Comparison of ENCODE assay signal across 13 cellular contexts in genomic region chr18:70044626-70045025, GRCh38.
DNase-seq lines count a peak whose midpoint lies in the region; ATAC-seq and TF ChIP-seq lines count a peak whose summit lies in the region.
"Had no signal": no experiment of that assay in that cellular context is flagged by ENCODE, and none has a peak within 500 bp of the region (broad histone marks: within the 10 kb centered on the region; RNA-seq: fewer than 3 reads in every experiment).

No MANE protein-coding gene starts in this region.

- ATAC-seq in left lung (peak; percentile 57), HG02763 (IDR thresholded peaks at IDR 0.05; ENCODE audit: unreplicated experiment) (no peak), GM21529 (IDR thresholded peaks at IDR 0.05; ENCODE audit: unreplicated experiment) (no peak)
- ATAC-seq: gastrocnemius medialis had no signal

- intact Hi-C loops in left lung (cut with DNase I), result no loop called here
- intact Hi-C loops in dorsolateral prefrontal cortex (cut with DNase I), result no loop called here

- H3K4me1 ChIP-seq in left lung, result no peaks in the 10 kb centered on the region

- no peaks in the 10 kb centered on the region for H3K9me3 ChIP-seq in left lung
- H3K9me3 ChIP-seq: gastrocnemius medialis, thyroid gland had no signal

- H3K36me3 Mint-ChIP-seq in nephron progenitor cell (ENCODE audit: low read depth), result peaks cover 15% of the 10 kb centered on the region

- in situ Hi-C loops in astrocyte of the spinal cord (cut with HindIII; ENCODE audit: low sequenced_read_pairs), result no loop called here

- no peak overlapping the region for H3K27ac Mint-ChIP-seq in nephron progenitor cell

- H3K9me3 Mint-ChIP-seq in nephron progenitor cell, result no peaks in the 10 kb centered on the region

- H3K36me3 ChIP-seq in left lung, result no peaks in the 10 kb centered on the region
- H3K36me3 ChIP-seq: gastrocnemius medialis, thyroid gland had no signal

- DNase-seq in AG09309 (ENCODE audit: low read depth) (peak; percentile 98), HT1080 (ENCODE audit: low read depth) (peak; percentile 95), astrocyte of the spinal cord (ENCODE audit: low read depth, low spot score) (peak; percentile 90), left lung (no peak), nephron progenitor cell (no peak), dorsolateral prefrontal cortex (no peak)
- DNase-seq: activated gamma-delta T cell treated with Interleukin-2 at 50 U/mL for 16 hours, DMS 273 treated with DMSO at 0.1 percent for 48 hours, gastrocnemius medialis, NCI-H446 treated with DMSO at 0.1 percent for 48 hours, thyroid gland had no signal

- H3K27me3 Mint-ChIP-seq in nephron progenitor cell (ENCODE audit: low read depth, poor library complexity), result no peaks in the 10 kb centered on the region

- H3K4me3 Mint-ChIP-seq in nephron progenitor cell, result no peak overlapping the region

- peaks cover 15% of the 10 kb centered on the region for H3K4me1 Mint-ChIP-seq in nephron progenitor cell

- H3K27ac ChIP-seq in left lung (no peak overlapping the region), dorsolateral prefrontal cortex (no peak overlapping the region)
- H3K27ac ChIP-seq: gastrocnemius medialis, thyroid gland had no signal

- H3K4me3 ChIP-seq in AG09309 (ENCODE audit: control insufficient read depth, low read depth, low read length) (no peak overlapping the region), astrocyte of the spinal cord (ENCODE audit: low read depth, low read length) (no peak overlapping the region), left lung (no peak overlapping the region), dorsolateral prefrontal cortex (no peak overlapping the region)
- H3K4me3 ChIP-seq: gastrocnemius medialis, thyroid gland had no signal

- H3K27me3 ChIP-seq in left lung, result no peaks in the 10 kb centered on the region
- no peaks in the 10 kb centered on the region for H3K27me3 ChIP-seq in dorsolateral prefrontal cortex
- H3K27me3 ChIP-seq: gastrocnemius medialis, thyroid gland had no signal

- no peak for TF ChIP-seq CTCF in AG09309 (IDR thresholded peaks at IDR 0.05; ENCODE audit: control insufficient read depth, insufficient read depth, low read depth, low read length, missing control alignments)
- no peak for TF ChIP-seq CTCF in astrocyte of the spinal cord (IDR thresholded peaks at IDR 0.05; ENCODE audit: low read depth, low read length)
- no peak for TF ChIP-seq CTCF in left lung (IDR thresholded peaks at IDR 0.05)
- TF ChIP-seq CTCF in nephron progenitor cell (IDR thresholded peaks at IDR 0.05), result no peak
- no peak for TF ChIP-seq CTCF in dorsolateral prefrontal cortex (IDR thresholded peaks at IDR 0.05 in 54 of 56, conservative IDR thresholded peaks at IDR 0.05 in 2 of 56; ENCODE audit: low read depth in 1 of 56, partially characterized antibody in 56 of 56)

Comparison
In these comparisons a context has a peak if more than half of its experiments do, and no peak if none do; other contexts are left out.
1. DNase-seq: peak in AG09309 (single experiment), HT1080 (single experiment) and astrocyte of the spinal cord (single experiment); none in left lung (0 of 2), nephron progenitor cell (single experiment) and dorsolateral prefrontal cortex (0 of 10).